2 cellular contexts compared by ENCODE assay signal in the genomic region with DNA sequence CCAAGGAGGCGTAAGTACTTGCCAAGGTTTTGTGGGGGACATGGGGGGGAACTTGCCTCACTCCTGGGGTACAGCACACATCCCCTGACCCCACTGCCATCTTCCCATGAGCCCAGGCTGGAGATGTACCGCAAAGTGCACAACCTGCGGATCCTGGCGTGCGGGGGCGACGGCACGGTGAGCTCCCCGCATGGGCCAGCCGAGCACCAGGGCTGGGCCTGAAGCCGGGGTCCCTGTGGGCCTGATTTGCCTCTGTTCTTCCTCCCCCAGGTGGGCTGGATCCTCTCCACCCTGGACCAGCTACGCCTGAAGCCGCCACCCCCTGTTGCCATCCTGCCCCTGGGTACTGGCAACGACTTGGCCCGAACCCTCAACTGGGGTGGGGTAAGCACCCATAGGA. TPM values are rescaled to one million over a fixed set of nuclear protein-coding genes. Genes with fewer than 3 reads are reported as not detected.
"Had no signal": no experiment of that assay in that cellular context is flagged by ENCODE, and none has a peak within 500 bp of the region (broad histone marks: within the 10 kb centered on the region; RNA-seq: fewer than 3 reads in every experiment).

No MANE protein-coding gene starts in this region.

RNA-seq across cellular contexts. Expression of a gene that starts 19.1 kb away (rescaled TPM):
- total RNA-seq: GM23248, HFFc6 had no signal
- polyA plus RNA-seq: GM23248 had no signal
